ENCODE assay signal across 19 cellular contexts in genomic region chr2:147399011-147399410, GRCh38.
A peak's percentile ranks its signal among the peaks of the same experiment; 100 is the strongest.
DNase-seq lines count a peak whose midpoint lies in the region; TF ChIP-seq lines count a peak whose summit lies in the region.
"Had no signal": no experiment of that assay in that cellular context is flagged by ENCODE, and none has a peak within 500 bp of the region (broad histone marks: within the 10 kb centered on the region; RNA-seq: fewer than 3 reads in every experiment).

No MANE protein-coding gene starts in this region.

- POLR2A ChIA-PET in Caco-2 (lab: Charles Lee): no interaction called here
- POLR2A ChIA-PET in activated CD4-positive, alpha-beta memory T cell treated with anti-CD3 and anti-CD28 coated beads for 36 hours (lab: Charles Lee): no interaction called here

- H2AK5ac ChIP-seq in trophoblast cell (ENCODE audit: low read length): no peak overlapping the region

- intact Hi-C loops in Caco-2 (cut with micrococcal nuclease; ENCODE audit: unreplicated experiment): loop anchor here (1.0 to 2.0 kb wide), 2 partner anchors 17 to 26 kb away; no protein-coding TSS in a partner anchor
- intact Hi-C loops in activated CD4-positive, alpha-beta memory T cell treated with anti-CD3 and anti-CD28 coated beads for 36 hours (cut with micrococcal nuclease): no loop called here

- H3K4me1 Mint-ChIP-seq in Caco-2 (ENCODE audit: low read depth, unreplicated experiment): peaks cover 6% of the 10 kb centered on the region
- peaks cover 22% of the 10 kb centered on the region for H3K4me1 Mint-ChIP-seq in endodermal cell
- no peaks in the 10 kb centered on the region for H3K4me1 Mint-ChIP-seq in activated CD4-positive, alpha-beta memory T cell treated with anti-CD3 and anti-CD28 coated beads for 36 hours (ENCODE audit: low read depth)
- H3K4me1 Mint-ChIP-seq: B cell had no signal

- no peak overlapping the region for H2BK5ac ChIP-seq in trophoblast cell (ENCODE audit: low read depth, low read length, poor library complexity)

- H3K4me3 ChIP-seq in Caco-2 (ENCODE audit: low read depth, low read length) (no peak overlapping the region), endodermal cell (ENCODE audit: low read length) (peak overlapping the region; percentile 1), fibroblast of villous mesenchyme (ENCODE audit: low read depth, low read length) (no peak overlapping the region), trophoblast cell (ENCODE audit: low read depth, low read length) (no peak overlapping the region)
- H3K4me3 ChIP-seq: GM23248, HAP-1, K562 had no signal

- H3K23ac ChIP-seq in trophoblast cell (ENCODE audit: low read length): no peak overlapping the region

- H3K79me1 ChIP-seq in trophoblast cell (ENCODE audit: low read length): no peaks in the 10 kb centered on the region

- no peak overlapping the region for H2BK120ac ChIP-seq in trophoblast cell (ENCODE audit: insufficient read depth, low read length, poor library complexity)

- H3K4me1 ChIP-seq in Caco-2: peaks cover 17% of the 10 kb centered on the region
- H3K4me1 ChIP-seq in endodermal cell (ENCODE audit: control insufficient read depth, insufficient read depth, low read length): peaks cover 20% of the 10 kb centered on the region
- H3K4me1 ChIP-seq in trophoblast cell (ENCODE audit: control insufficient read depth in 1 of 2, insufficient read depth in 2 of 2, low read length in 2 of 2): no peaks in the 10 kb centered on the region

- in situ Hi-C loops in KBM-7 (cut with MboI; ENCODE audit: low pct_unique_long_range_greater_than_20kb, low sequenced_read_pairs): no loop called here

- DNase-seq in Caco-2: peak; percentile 42 to 58
- no peak for DNase-seq in endodermal cell
- peak; percentile 53 for DNase-seq in fibroblast of villous mesenchyme (ENCODE audit: low read depth)
- peak; percentile 49 to 86 for DNase-seq in trophoblast cell
- no peak for DNase-seq in KBM-7
- DNase-seq in NCI-H446 treated with DMSO at 0.1 percent for 48 hours (lab: John Stamatoyannopoulos, UW): no peak
- DNase-seq in effector CD4-positive, alpha-beta T cell: no peak
- no peak for DNase-seq in activated CD4-positive, alpha-beta memory T cell treated with anti-CD3 and anti-CD28 coated beads for 36 hours
- DNase-seq: 8988T, DMS 273 treated with DMSO at 0.1 percent for 48 hours, DND-41, GM23248, NCI-H1105 treated with DMSO at 0.1 percent for 48 hours, NCI-H1694 treated with DMSO at 0.1 percent for 48 hours, NCI-H510A treated with DMSO at 0.1 percent for 48 hours, NCI-H774 had no signal

- peaks cover 3% of the 10 kb centered on the region; the same call in 1 of the 2 replicates for H3K9me3 ChIP-seq in Caco-2
- H3K9me3 ChIP-seq in endodermal cell (ENCODE audit: control insufficient read depth, low read length): peaks cover 5% of the 10 kb centered on the region
- no peaks in the 10 kb centered on the region for H3K9me3 ChIP-seq in trophoblast cell (ENCODE audit: insufficient read depth, low read depth, low read length)
- H3K9me3 ChIP-seq: HAP-1 had no signal

- H3K9me3 Mint-ChIP-seq in Caco-2 (ENCODE audit: unreplicated experiment) (peaks cover 13% of the 10 kb centered on the region), endodermal cell (no peaks in the 10 kb centered on the region)
- no peaks in the 10 kb centered on the region for H3K9me3 Mint-ChIP-seq in activated CD4-positive, alpha-beta memory T cell treated with anti-CD3 and anti-CD28 coated beads for 36 hours

- no peaks in the 10 kb centered on the region for H3K79me2 ChIP-seq in trophoblast cell (ENCODE audit: control insufficient read depth, insufficient read depth, low read length, poor library complexity)

- H3K27ac ChIP-seq in endodermal cell (ENCODE audit: low read depth, low read length) (no peak overlapping the region), trophoblast cell (ENCODE audit: low read depth, low read length) (no peak overlapping the region)
- H3K27ac ChIP-seq: GM23248 had no signal

- H3K9ac ChIP-seq in endodermal cell (ENCODE audit: extremely low read depth, low read length, poor library complexity, severe bottlenecking) (no peak overlapping the region), trophoblast cell (ENCODE audit: low read length) (no peak overlapping the region)
- H3K9ac ChIP-seq: GM23248 had no signal

- no peak overlapping the region for H2AFZ ChIP-seq in trophoblast cell (ENCODE audit: insufficient read depth, low read length, poor library complexity)
- H2AFZ ChIP-seq: GM23248 had no signal

- no peaks in the 10 kb centered on the region for H3K36me3 Mint-ChIP-seq in Caco-2 (ENCODE audit: insufficient read depth, unreplicated experiment)
- no peaks in the 10 kb centered on the region for H3K36me3 Mint-ChIP-seq in endodermal cell (ENCODE audit: low read depth)
- H3K36me3 Mint-ChIP-seq in activated CD4-positive, alpha-beta memory T cell treated with anti-CD3 and anti-CD28 coated beads for 36 hours: no peaks in the 10 kb centered on the region

- no peak overlapping the region for H3K14ac ChIP-seq in trophoblast cell (ENCODE audit: low read length)

- H2BK12ac ChIP-seq in trophoblast cell (ENCODE audit: low read length): no peak overlapping the region

- no peak overlapping the region for H4K8ac ChIP-seq in trophoblast cell (ENCODE audit: low read depth, low read length)

- H4K12ac ChIP-seq in trophoblast cell (ENCODE audit: low read depth, low read length): no peak overlapping the region

- TF ChIP-seq CTCF in Caco-2 (IDR thresholded peaks at IDR 0.05; ENCODE audit: insufficient read depth in 1 of 2, low read depth in 1 of 2, low read length in 1 of 2, severe bottlenecking in 1 of 2, unreplicated experiment in 1 of 2) (no peak), endodermal cell (conservative IDR thresholded peaks at IDR 0.05) (no peak), fibroblast of villous mesenchyme (IDR thresholded peaks at IDR 0.05; ENCODE audit: insufficient read depth, low read depth, low read length) (no peak)

- H3K4me3 Mint-ChIP-seq in Caco-2 (ENCODE audit: unreplicated experiment) (no peak overlapping the region), endodermal cell (no peak overlapping the region)
- no peak overlapping the region for H3K4me3 Mint-ChIP-seq in activated CD4-positive, alpha-beta memory T cell treated with anti-CD3 and anti-CD28 coated beads for 36 hours
- H3K4me3 Mint-ChIP-seq: B cell had no signal

- no peak overlapping the region for H4K91ac ChIP-seq in trophoblast cell (ENCODE audit: low read depth, low read length)

- H3K4me2 ChIP-seq in trophoblast cell (ENCODE audit: low read length): no peak overlapping the region

- H3K27me3 ChIP-seq in Caco-2 (replicated peaks; ENCODE audit: control insufficient read depth, insufficient read depth, low read length): no peaks in the 10 kb centered on the region
- no peaks in the 10 kb centered on the region for H3K27me3 ChIP-seq in endodermal cell (ENCODE audit: control insufficient read depth, insufficient read depth, low read length, poor library complexity, severe bottlenecking)
- no peaks in the 10 kb centered on the region for H3K27me3 ChIP-seq in trophoblast cell (ENCODE audit: insufficient read depth, low read length)

- no peak overlapping the region for H3K4ac ChIP-seq in trophoblast cell (ENCODE audit: low read depth, low read length)

- no peaks in the 10 kb centered on the region; the same call in 1 of the 2 replicates for H3K36me3 ChIP-seq in Caco-2 (ENCODE audit: control insufficient read depth, insufficient read depth, low read length)
- no peaks in the 10 kb centered on the region for H3K36me3 ChIP-seq in endodermal cell (ENCODE audit: control insufficient read depth, insufficient read depth, low read length)
- H3K36me3 ChIP-seq in trophoblast cell (ENCODE audit: control insufficient read depth in 1 of 2, insufficient read depth in 2 of 2, low read length in 2 of 2): no peaks in the 10 kb centered on the region
- H3K36me3 ChIP-seq: HAP-1 had no signal

- H3K27ac Mint-ChIP-seq in Caco-2 (ENCODE audit: unreplicated experiment) (no peak overlapping the region), endodermal cell (no peak overlapping the region)
- no peak overlapping the region for H3K27ac Mint-ChIP-seq in activated CD4-positive, alpha-beta memory T cell treated with anti-CD3 and anti-CD28 coated beads for 36 hours
- H3K27ac Mint-ChIP-seq: B cell had no signal

- no peak overlapping the region for H3K18ac ChIP-seq in trophoblast cell (ENCODE audit: low read length)

- no TSS peak for BruUV-seq in Caco-2 (replicated peaks; lab: Mats Ljungman, UMichigan)

- CTCF ChIA-PET in Caco-2 (lab: Charles Lee): interaction anchor here (0.7 kb wide), 1 partner anchor 410 kb away, joined by 3 read pairs; no protein-coding TSS in a partner anchor
- CTCF ChIA-PET in activated CD4-positive, alpha-beta memory T cell treated with anti-CD3 and anti-CD28 coated beads for 36 hours (lab: Charles Lee): no interaction called here

- WGBS in endodermal cell (ENCODE audit: insufficient coverage in 1 of 2, insufficient read length in 1 of 2), 2 experiments: 55 to 67% methylated on average over 2 of the region's 2 CpGs
- no CpG with 5 or more reads among the region's 2 CpGs for whole genome bisulfite sequencing in trophoblast cell (ENCODE audit: extremely low coverage, insufficient coverage, insufficient read length)

- H3K27me3 Mint-ChIP-seq in Caco-2 (ENCODE audit: insufficient read depth, unreplicated experiment) (no peaks in the 10 kb centered on the region), endodermal cell (ENCODE audit: insufficient read depth) (no peaks in the 10 kb centered on the region)
- peaks cover 2% of the 10 kb centered on the region for H3K27me3 Mint-ChIP-seq in activated CD4-positive, alpha-beta memory T cell treated with anti-CD3 and anti-CD28 coated beads for 36 hours

Comparison
In these comparisons a context has a peak if more than half of its experiments do, and no peak if none do; other contexts are left out.
1. DNase-seq: peak in Caco-2 (2 of 2), fibroblast of villous mesenchyme (single experiment) and trophoblast cell (2 of 2); none in endodermal cell (single experiment), KBM-7 (single experiment), NCI-H446 treated with DMSO at 0.1 percent for 48 hours (single experiment), effector CD4-positive, alpha-beta T cell (single experiment) and activated CD4-positive, alpha-beta memory T cell treated with anti-CD3 and anti-CD28 coated beads for 36 hours (single experiment).